In the genomic region with DNA sequence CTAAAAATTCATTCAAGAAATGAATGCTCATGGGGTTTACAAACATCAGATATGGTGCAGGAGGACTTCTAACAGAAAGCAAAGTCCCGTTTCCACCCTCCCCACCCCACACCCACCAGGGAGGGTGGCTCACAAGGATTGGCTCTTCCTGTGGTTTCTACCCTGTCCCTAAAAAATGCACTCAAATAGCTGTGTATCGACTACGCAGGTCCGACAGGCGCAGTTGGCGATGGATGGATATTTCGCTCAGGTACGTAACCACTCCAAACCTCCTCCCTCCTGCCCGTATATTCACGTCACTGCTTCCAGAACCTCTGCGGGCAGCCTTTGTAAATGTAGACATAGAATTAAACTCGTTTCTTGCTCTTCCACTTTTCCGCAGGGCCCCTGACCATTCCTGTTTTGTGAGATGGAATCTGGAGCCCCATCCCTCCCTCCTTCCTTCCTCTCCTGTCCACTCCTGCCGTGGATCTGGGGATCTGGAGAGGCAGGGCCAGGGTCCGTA, we compare ENCODE assay signal across 28 cellular contexts.
"Had no signal": no experiment of that assay in that cellular context is flagged by ENCODE, and none has a peak within 500 bp of the region (broad histone marks: within the 10 kb centered on the region; RNA-seq: fewer than 3 reads in every experiment).

No MANE protein-coding gene starts in this region.

- H3K27ac ChIP-seq: gastrocnemius medialis, hepatocyte, neural progenitor cell, prostate gland, right atrium auricular region, suprapubic skin had no signal

- H3K27ac Mint-ChIP-seq: effector memory CD8-positive, alpha-beta T cell; memory B cell; naive thymus-derived CD4-positive, alpha-beta T cell; nephron; neural progenitor cell; stimulated activated naive CD8-positive, alpha-beta T cell treated with anti-CD3 and anti-CD28 coated beads, Interleukin-15, amount 100 ng/mL, for 72 hours had no signal

- ATAC-seq: effector memory CD8-positive, alpha-beta T cell; gastrocnemius medialis; left lobe of liver; naive thymus-derived CD4-positive, alpha-beta T cell; sciatic nerve; stimulated activated naive CD8-positive, alpha-beta T cell treated with anti-CD3 and anti-CD28 coated beads, Interleukin-15, amount 100 ng/mL, for 72 hours had no signal

- H3K36me3 Mint-ChIP-seq: memory B cell; naive thymus-derived CD4-positive, alpha-beta T cell; neural progenitor cell had no signal

- H3K79me2 ChIP-seq: hepatocyte had no signal

- H3K36me3 ChIP-seq: gastrocnemius medialis, neural progenitor cell, prostate gland, right atrium auricular region, suprapubic skin, transverse colon had no signal

- DNase-seq: cortex of kidney; effector memory CD8-positive, alpha-beta T cell; erythroblast; gastrocnemius medialis; head of caudate nucleus; midbrain; naive thymus-derived CD4-positive, alpha-beta T cell; nucleus accumbens; stimulated activated CD4-positive, alpha-beta T cell treated with anti-CD3 and anti-CD28 coated beads, Interleukin-12 subunit alpha, Interleukin-12 subunit beta, amount 100 ng/mL, for 4 hours; stimulated activated CD4-positive, alpha-beta T cell treated with anti-CD3 and anti-CD28 coated beads, Interleukin-1b, Interleukin-23, amount 100 ng/mL, for 48 hours; stimulated activated CD4-positive, alpha-beta T cell treated with anti-CD3 and anti-CD28 coated beads, Interleukin-4, amount 100 ng/mL, for 1 hour; stimulated activated CD8-positive, alpha-beta memory T cell treated with anti-CD3 and anti-CD28 coated beads, Interleukin-4, amount 100 ng/mL, for 48 hours; stimulated activated naive CD4-positive, alpha-beta T cell; stimulated activated naive CD8-positive, alpha-beta T cell treated with anti-CD3 and anti-CD28 coated beads, Interleukin-15, amount 100 ng/mL, for 72 hours; transverse colon had no signal

- H2AFZ ChIP-seq: hepatocyte, neural progenitor cell had no signal

- H3K27me3 ChIP-seq: hepatocyte, right atrium auricular region had no signal

- H3K4me3 Mint-ChIP-seq: effector memory CD8-positive, alpha-beta T cell; memory B cell; naive thymus-derived CD4-positive, alpha-beta T cell; nephron; neural progenitor cell; stimulated activated naive CD8-positive, alpha-beta T cell treated with anti-CD3 and anti-CD28 coated beads, Interleukin-15, amount 100 ng/mL, for 72 hours had no signal

- H3K9me3 ChIP-seq: prostate gland, suprapubic skin had no signal

- H3K4me2 ChIP-seq: hepatocyte, neural progenitor cell, smooth muscle cell had no signal

- FAIRE-seq: endometrium, keratinocyte had no signal

- H3K4me3 ChIP-seq: gastrocnemius medialis, hepatocyte, lung, neural progenitor cell, prostate gland, right atrium auricular region, smooth muscle cell, suprapubic skin, transverse colon had no signal

- H3K4me1 Mint-ChIP-seq: memory B cell; naive thymus-derived CD4-positive, alpha-beta T cell; stimulated activated naive CD8-positive, alpha-beta T cell treated with anti-CD3 and anti-CD28 coated beads, Interleukin-15, amount 100 ng/mL, for 72 hours had no signal

- H3K4me1 ChIP-seq: gastrocnemius medialis, prostate gland, right atrium auricular region, transverse colon had no signal
